Comparison of ENCODE assay signal across 8 cellular contexts in genomic region chr9:72271617-72272478, GRCh38.
A peak's percentile ranks its signal among the peaks of the same experiment; 100 is the strongest.
DNase-seq lines count a peak whose midpoint lies in the region; ATAC-seq lines count a peak whose summit lies in the region.

No MANE protein-coding gene starts in this region.

- H3K4me1 Mint-ChIP-seq in activated CD4-positive, alpha-beta T cell treated with anti-CD3 and anti-CD28 coated beads, Interleukin-2, amount 10 ng/mL, durations not matched to agents 24 days and 14 days: no peaks in the 10 kb centered on the region
- no peaks in the 10 kb centered on the region for H3K4me1 Mint-ChIP-seq in naive thymus-derived CD8-positive, alpha-beta T cell

- peaks cover 9% of the 10 kb centered on the region for H3K27me3 Mint-ChIP-seq in activated CD4-positive, alpha-beta T cell treated with anti-CD3 and anti-CD28 coated beads, Interleukin-2, amount 10 ng/mL, durations not matched to agents 24 days and 14 days
- peaks cover 0 to 2% (median 0%) of the 10 kb centered on the region in 5 donors for H3K27me3 Mint-ChIP-seq in naive thymus-derived CD8-positive, alpha-beta T cell

- H3K9me3 Mint-ChIP-seq in activated CD4-positive, alpha-beta T cell treated with anti-CD3 and anti-CD28 coated beads, Interleukin-2, amount 10 ng/mL, durations not matched to agents 24 days and 14 days: no peaks in the 10 kb centered on the region
- H3K9me3 Mint-ChIP-seq in naive thymus-derived CD8-positive, alpha-beta T cell: no peaks in the 10 kb centered on the region

- H3K27ac Mint-ChIP-seq in activated CD4-positive, alpha-beta T cell treated with anti-CD3 and anti-CD28 coated beads, Interleukin-2, amount 10 ng/mL, durations not matched to agents 24 days and 14 days: no peak overlapping the region
- H3K27ac Mint-ChIP-seq in naive thymus-derived CD8-positive, alpha-beta T cell: peak overlapping the region in 1 of 10 donors; percentile 90

- no peak overlapping the region for H3K4me3 Mint-ChIP-seq in activated CD4-positive, alpha-beta T cell treated with anti-CD3 and anti-CD28 coated beads, Interleukin-2, amount 10 ng/mL, durations not matched to agents 24 days and 14 days
- H3K4me3 Mint-ChIP-seq in naive thymus-derived CD8-positive, alpha-beta T cell: no peak overlapping the region

- peak in 3 of 4 experiments; percentile 2 to 20 (median 4) for DNase-seq in activated CD4-positive, CD25-positive, alpha-beta regulatory T cell (lab: John Stamatoyannopoulos, UW)
- DNase-seq in H4 (ENCODE audit: low spot score) (peak; percentile 43), NCI-H1417 treated with DMSO at 0.1 percent for 48 hours (lab: John Stamatoyannopoulos, UW) (peak; percentile 1)
- DNase-seq in activated CD4-positive, alpha-beta T cell treated with anti-CD3 and anti-CD28 coated beads, Interleukin-2, amount 10 ng/mL, durations not matched to agents 24 days and 14 days: peak; percentile 79
- peak in 7 of 10 donors; percentile 8 to 69 (median 41) for DNase-seq in naive thymus-derived CD8-positive, alpha-beta T cell

- POLR2A ChIA-PET in naive thymus-derived CD8-positive, alpha-beta T cell (lab: Charles Lee): no interaction called here

- ATAC-seq in activated CD4-positive, CD25-positive, alpha-beta regulatory T cell treated with anti-CD3 and anti-CD28 coated beads, Interleukin-2, amount 50 U/mL, for 24 hours: no peak
- peak; percentile 48 for ATAC-seq in esophagus mucosa
- ATAC-seq in naive thymus-derived CD8-positive, alpha-beta T cell: peak; percentile 47 to 50
- ATAC-seq in HG02588 (IDR thresholded peaks at IDR 0.05; ENCODE audit: unreplicated experiment): no peak

- H3K36me3 Mint-ChIP-seq in activated CD4-positive, alpha-beta T cell treated with anti-CD3 and anti-CD28 coated beads, Interleukin-2, amount 10 ng/mL, durations not matched to agents 24 days and 14 days (ENCODE audit: low read depth): no peaks in the 10 kb centered on the region
- H3K36me3 Mint-ChIP-seq in naive thymus-derived CD8-positive, alpha-beta T cell: no peaks in the 10 kb centered on the region

- intact Hi-C loops in activated CD4-positive, alpha-beta T cell treated with anti-CD3 and anti-CD28 coated beads, Interleukin-2, amount 10 ng/mL, durations not matched to agents 24 days and 14 days (cut with micrococcal nuclease): loop anchor here (1.0 to 5.0 kb wide), 2 partner anchors 233 to 465 kb away; no protein-coding TSS in a partner anchor

Comparison
In these comparisons a context has a peak if more than half of its experiments do, and no peak if none do; other contexts are left out.
1. DNase-seq: peak in every context shown above with its lines; median percentile 79 in activated CD4-positive, alpha-beta T cell treated with anti-CD3 and anti-CD28 coated beads, Interleukin-2, amount 10 ng/mL, durations not matched to agents 24 days and 14 days; 43 in H4; 41 in naive thymus-derived CD8-positive, alpha-beta T cell; 4 in activated CD4-positive, CD25-positive, alpha-beta regulatory T cell; 1 in NCI-H1417 treated with DMSO at 0.1 percent for 48 hours.
2. ATAC-seq: peak in esophagus mucosa (single experiment) and naive thymus-derived CD8-positive, alpha-beta T cell (2 of 2); none in activated CD4-positive, CD25-positive, alpha-beta regulatory T cell treated with anti-CD3 and anti-CD28 coated beads, Interleukin-2, amount 50 U/mL, for 24 hours (0 of 2) and HG02588 (single experiment).